In the genomic region with DNA sequence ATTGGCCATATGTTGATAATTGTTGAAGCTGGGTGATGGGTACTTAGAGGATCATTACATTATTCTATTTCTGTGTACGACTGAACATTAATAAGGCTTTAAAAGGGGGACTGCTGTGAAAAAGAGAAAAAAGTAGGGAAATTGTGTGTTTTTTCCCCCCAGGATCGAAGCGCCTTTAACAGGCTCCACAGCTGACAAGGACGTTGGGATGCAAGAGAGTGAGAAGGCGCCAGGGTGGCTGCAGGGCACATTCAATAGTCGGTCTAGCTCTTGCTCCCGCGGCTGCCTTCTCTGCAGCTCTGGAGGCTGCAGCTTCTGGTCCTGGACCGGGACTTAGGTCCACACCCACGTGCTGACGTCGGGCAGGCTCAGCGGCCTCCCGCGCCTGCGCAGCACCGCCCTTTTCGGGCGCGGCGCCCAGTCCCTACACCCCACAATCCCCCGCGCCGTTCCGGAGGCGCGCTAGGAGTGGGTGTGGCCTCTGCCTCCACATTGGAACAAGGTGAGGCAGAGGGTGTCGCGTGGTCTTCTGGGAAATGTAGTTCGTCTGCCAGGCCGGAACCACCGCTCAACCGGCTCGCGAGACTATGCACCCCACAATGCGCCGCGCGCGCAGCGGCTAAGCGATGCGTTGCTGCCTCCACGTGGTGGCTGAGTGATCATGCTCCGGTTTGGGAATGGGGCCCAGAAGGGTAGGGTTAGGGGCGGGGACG, we compare ENCODE assay signal across 1 cellular context.
TF ChIP-seq lines count a peak whose summit lies in the region.

No MANE protein-coding gene starts in this region.

TF ChIP-seq in PFSK-1, 5 proteins besides CTCF, POLR2A, EP300 and RAD21 (continued from another document):
- TF ChIP-seq, protein P1, sequence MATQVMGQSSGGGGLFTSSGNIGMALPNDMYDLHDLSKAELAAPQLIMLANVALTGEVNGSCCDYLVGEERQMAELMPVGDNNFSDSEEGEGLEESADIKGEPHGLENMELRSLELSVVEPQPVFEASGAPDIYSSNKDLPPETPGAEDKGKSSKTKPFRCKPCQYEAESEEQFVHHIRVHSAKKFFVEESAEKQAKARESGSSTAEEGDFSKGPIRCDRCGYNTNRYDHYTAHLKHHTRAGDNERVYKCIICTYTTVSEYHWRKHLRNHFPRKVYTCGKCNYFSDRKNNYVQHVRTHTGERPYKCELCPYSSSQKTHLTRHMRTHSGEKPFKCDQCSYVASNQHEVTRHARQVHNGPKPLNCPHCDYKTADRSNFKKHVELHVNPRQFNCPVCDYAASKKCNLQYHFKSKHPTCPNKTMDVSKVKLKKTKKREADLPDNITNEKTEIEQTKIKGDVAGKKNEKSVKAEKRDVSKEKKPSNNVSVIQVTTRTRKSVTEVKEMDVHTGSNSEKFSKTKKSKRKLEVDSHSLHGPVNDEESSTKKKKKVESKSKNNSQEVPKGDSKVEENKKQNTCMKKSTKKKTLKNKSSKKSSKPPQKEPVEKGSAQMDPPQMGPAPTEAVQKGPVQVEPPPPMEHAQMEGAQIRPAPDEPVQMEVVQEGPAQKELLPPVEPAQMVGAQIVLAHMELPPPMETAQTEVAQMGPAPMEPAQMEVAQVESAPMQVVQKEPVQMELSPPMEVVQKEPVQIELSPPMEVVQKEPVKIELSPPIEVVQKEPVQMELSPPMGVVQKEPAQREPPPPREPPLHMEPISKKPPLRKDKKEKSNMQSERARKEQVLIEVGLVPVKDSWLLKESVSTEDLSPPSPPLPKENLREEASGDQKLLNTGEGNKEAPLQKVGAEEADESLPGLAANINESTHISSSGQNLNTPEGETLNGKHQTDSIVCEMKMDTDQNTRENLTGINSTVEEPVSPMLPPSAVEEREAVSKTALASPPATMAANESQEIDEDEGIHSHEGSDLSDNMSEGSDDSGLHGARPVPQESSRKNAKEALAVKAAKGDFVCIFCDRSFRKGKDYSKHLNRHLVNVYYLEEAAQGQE (IDR thresholded peaks at IDR 0.05; ENCODE audit: insufficient read depth in 1 of 2, low read depth in 2 of 2, low read length in 2 of 2), result peak; percentile 26 to 74; a peak in 2 of 4 replicates
